ENCODE assay signal across 18 cellular contexts in the genomic region with DNA sequence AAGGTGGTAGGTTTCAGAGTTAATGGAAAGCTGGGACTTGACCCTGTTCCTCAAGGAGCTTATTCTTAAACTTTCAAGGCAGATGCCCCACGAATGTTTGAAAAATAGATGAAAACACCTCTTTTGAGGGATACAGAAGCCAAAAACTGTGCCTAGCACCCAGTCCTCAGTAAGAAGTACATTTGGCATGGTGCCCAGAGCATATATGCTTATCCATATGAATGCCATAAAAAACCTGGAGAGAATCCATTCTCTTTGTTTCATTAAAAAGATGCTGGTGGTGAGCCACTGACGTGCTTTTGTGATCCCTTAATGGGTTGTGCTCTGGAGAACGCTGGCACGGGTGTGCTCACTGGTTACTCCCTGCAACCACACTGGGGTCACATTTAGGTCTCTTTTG.
DNase-seq lines count a peak whose midpoint lies in the region; ATAC-seq and TF ChIP-seq lines count a peak whose summit lies in the region.
"Had no signal": no experiment of that assay in that cellular context is flagged by ENCODE, and none has a peak within 500 bp of the region (broad histone marks: within the 10 kb centered on the region; RNA-seq: fewer than 3 reads in every experiment).

No MANE protein-coding gene starts in this region.

- H3K4me1 Mint-ChIP-seq in dendritic cell treated with granulocyte-macrophage colony-stimulating factor and Interleukin-4, amounts not matched to agents 40 ng/mL and 50 ng/mL, for 4 days (ENCODE audit: low read depth), result peaks cover 94% of the 10 kb centered on the region
- H3K4me1 Mint-ChIP-seq in progenitor cell of endocrine pancreas (ENCODE audit: low read depth), result peaks cover 27% of the 10 kb centered on the region

- peak overlapping the region; percentile 98 for H3K27ac Mint-ChIP-seq in dendritic cell treated with granulocyte-macrophage colony-stimulating factor and Interleukin-4, amounts not matched to agents 40 ng/mL and 50 ng/mL, for 4 days
- H3K27ac Mint-ChIP-seq in progenitor cell of endocrine pancreas, result no peak overlapping the region

- H3K9me3 Mint-ChIP-seq in dendritic cell treated with granulocyte-macrophage colony-stimulating factor and Interleukin-4, amounts not matched to agents 40 ng/mL and 50 ng/mL, for 4 days, result peaks cover 8% of the 10 kb centered on the region
- no peaks in the 10 kb centered on the region for H3K9me3 Mint-ChIP-seq in progenitor cell of endocrine pancreas (ENCODE audit: low read depth)

- no CpG with 5 or more reads among the region's 4 CpGs for WGBS in trophoblast cell (ENCODE audit: extremely low coverage, insufficient coverage, insufficient read length)

- H2AK5ac ChIP-seq in trophoblast cell (ENCODE audit: low read length), result peak overlapping the region; percentile 75

- H3K27me3 ChIP-seq in trophoblast cell (ENCODE audit: insufficient read depth, low read length) (no peaks in the 10 kb centered on the region), upper lobe of right lung (no peaks in the 10 kb centered on the region)

- no peak overlapping the region for H3K4me2 ChIP-seq in trophoblast cell (ENCODE audit: low read length)
- H3K4me2 ChIP-seq: PC-9 had no signal

- H3K79me2 ChIP-seq in trophoblast cell (ENCODE audit: control insufficient read depth, insufficient read depth, low read length, poor library complexity), result no peaks in the 10 kb centered on the region

- peak overlapping the region; percentile 28 for H2BK120ac ChIP-seq in trophoblast cell (ENCODE audit: insufficient read depth, low read length, poor library complexity)

- H2AFZ ChIP-seq in trophoblast cell (ENCODE audit: insufficient read depth, low read length, poor library complexity), result no peak overlapping the region
- H2AFZ ChIP-seq: PC-9 had no signal

- H3K36me3 ChIP-seq in trophoblast cell (ENCODE audit: control insufficient read depth in 1 of 2, insufficient read depth in 2 of 2, low read length in 2 of 2) (no peaks in the 10 kb centered on the region), upper lobe of right lung (no peaks in the 10 kb centered on the region)

- no peak overlapping the region for H3K18ac ChIP-seq in trophoblast cell (ENCODE audit: low read length)

- H4K8ac ChIP-seq in trophoblast cell (ENCODE audit: low read depth, low read length), result no peak overlapping the region

- H3K79me1 ChIP-seq in trophoblast cell (ENCODE audit: low read length), result peaks cover 44% of the 10 kb centered on the region

- peaks cover 12% of the 10 kb centered on the region for H3K36me3 Mint-ChIP-seq in dendritic cell treated with granulocyte-macrophage colony-stimulating factor and Interleukin-4, amounts not matched to agents 40 ng/mL and 50 ng/mL, for 4 days (ENCODE audit: low read depth)
- no peaks in the 10 kb centered on the region for H3K36me3 Mint-ChIP-seq in progenitor cell of endocrine pancreas (ENCODE audit: insufficient read depth)

- H3K4me3 Mint-ChIP-seq in dendritic cell treated with granulocyte-macrophage colony-stimulating factor and Interleukin-4, amounts not matched to agents 40 ng/mL and 50 ng/mL, for 4 days, result no peak overlapping the region
- H3K4me3 Mint-ChIP-seq in progenitor cell of endocrine pancreas (ENCODE audit: low read depth), result no peak overlapping the region

- no peak overlapping the region for H3K14ac ChIP-seq in trophoblast cell (ENCODE audit: low read length)

- H3K27ac ChIP-seq in trophoblast cell (ENCODE audit: low read depth, low read length) (no peak overlapping the region), upper lobe of right lung (peak overlapping the region; percentile 98)
- H3K27ac ChIP-seq: C4-2B, PC-9 had no signal

- H3K4ac ChIP-seq in trophoblast cell (ENCODE audit: low read depth, low read length), result no peak overlapping the region

- intact Hi-C loops in dendritic cell treated with granulocyte-macrophage colony-stimulating factor and Interleukin-4, amounts not matched to agents 40 ng/mL and 50 ng/mL, for 4 days (cut with micrococcal nuclease), result loop anchor here (5.0 kb wide), 1 partner anchor 38 kb away; no protein-coding TSS in a partner anchor
- intact Hi-C loops in upper lobe of right lung (cut with DNase I), result no loop called here

- peaks cover 48% of the 10 kb centered on the region in 2 experiments for H3K4me1 ChIP-seq in trophoblast cell (ENCODE audit: control insufficient read depth in 1 of 2, insufficient read depth in 2 of 2, low read length in 2 of 2)
- peaks cover 87% of the 10 kb centered on the region for H3K4me1 ChIP-seq in upper lobe of right lung

- peak overlapping the region; percentile 57 for H4K91ac ChIP-seq in trophoblast cell (ENCODE audit: low read depth, low read length)

- peak; percentile 1 for DNase-seq in NCI-H510A treated with DMSO at 0.1 percent for 48 hours (lab: John Stamatoyannopoulos, UW)
- no peak for DNase-seq in NCI-H510A (lab: John Stamatoyannopoulos, UW)
- no peak for DNase-seq in trophoblast cell
- no peak for DNase-seq in upper lobe of right lung
- no peak for DNase-seq in progenitor cell of endocrine pancreas (ENCODE audit: low spot score, unreplicated experiment)
- DNase-seq in AG08395 (ENCODE audit: low spot score), result no peak
- DNase-seq: EL, GOT3, Kasumi-1, NCI-H1417, NCI-H187 treated with DMSO at 0.1 percent for 48 hours, NCI-H2171 treated with DMSO at 0.1 percent for 48 hours, NCI-H446 treated with DMSO at 0.1 percent for 48 hours, NCI-H82, PC-9 had no signal

- H3K4me3 ChIP-seq in trophoblast cell (ENCODE audit: low read depth, low read length) (no peak overlapping the region), upper lobe of right lung (no peak overlapping the region)
- H3K4me3 ChIP-seq: PC-9 had no signal

- no peak overlapping the region for H2BK5ac ChIP-seq in trophoblast cell (ENCODE audit: low read depth, low read length, poor library complexity)

- H4K12ac ChIP-seq in trophoblast cell (ENCODE audit: low read depth, low read length), result no peak overlapping the region

- ATAC-seq in upper lobe of right lung (no peak), GM18870 (IDR thresholded peaks at IDR 0.05; ENCODE audit: unreplicated experiment) (no peak)

- no peak for TF ChIP-seq CTCF in upper lobe of right lung (IDR thresholded peaks at IDR 0.05)
- no peak for TF ChIP-seq CTCF in progenitor cell of endocrine pancreas (IDR thresholded peaks at IDR 0.05; ENCODE audit: unreplicated experiment)

- peak overlapping the region; percentile 84 for H2BK12ac ChIP-seq in trophoblast cell (ENCODE audit: low read length)

- H3K27me3 Mint-ChIP-seq in dendritic cell treated with granulocyte-macrophage colony-stimulating factor and Interleukin-4, amounts not matched to agents 40 ng/mL and 50 ng/mL, for 4 days, result no peaks in the 10 kb centered on the region
- H3K27me3 Mint-ChIP-seq in progenitor cell of endocrine pancreas, result peaks cover 18% of the 10 kb centered on the region

- H3K9me3 ChIP-seq in trophoblast cell (ENCODE audit: insufficient read depth, low read depth, low read length) (peaks cover 4% of the 10 kb centered on the region), upper lobe of right lung (no peaks in the 10 kb centered on the region)

- H3K23ac ChIP-seq in trophoblast cell (ENCODE audit: low read length), result no peak overlapping the region

- H3K9ac ChIP-seq in trophoblast cell (ENCODE audit: low read length), result no peak overlapping the region
